In genomic region chr9:6708732-6709131, GRCh38 we compare ENCODE assay signal across 1 cellular context.
TF ChIP-seq lines count a peak whose summit lies in the region.

No MANE protein-coding gene starts in this region.

TF ChIP-seq in H1, 55 proteins besides CTCF, POLR2A, EP300 and RAD21:
- no peak for TF ChIP-seq NRF1 (IDR thresholded peaks at IDR 0.05; ENCODE audit: low read depth, low read length)
- TF ChIP-seq RFX5 (IDR thresholded peaks at IDR 0.05; ENCODE audit: borderline replicate concordance, low read depth, low read length): no peak
- no peak for TF ChIP-seq FOSL1 (IDR thresholded peaks at IDR 0.05; ENCODE audit: insufficient read depth, low read depth, low read length)
- TF ChIP-seq PHF8 (conservative IDR thresholded peaks at IDR 0.05; ENCODE audit: low read depth, low read length): no peak
- TF ChIP-seq TCF12 (IDR thresholded peaks at IDR 0.05; ENCODE audit: low read depth, low read length): no peak
- no peak for TF ChIP-seq SIN3A (conservative IDR thresholded peaks at IDR 0.05 in 1 of 2, IDR thresholded peaks at IDR 0.05 in 1 of 2; ENCODE audit: low read depth in 1 of 2, low read length in 2 of 2)
- no peak for TF ChIP-seq SP4 (IDR thresholded peaks at IDR 0.05; ENCODE audit: low read length)
- TF ChIP-seq HDAC2 (IDR thresholded peaks at IDR 0.05; ENCODE audit: borderline replicate concordance in 1 of 2, low read depth in 2 of 2, low read length in 2 of 2): no peak
